19 cellular contexts compared by ENCODE assay signal in the genomic region with DNA sequence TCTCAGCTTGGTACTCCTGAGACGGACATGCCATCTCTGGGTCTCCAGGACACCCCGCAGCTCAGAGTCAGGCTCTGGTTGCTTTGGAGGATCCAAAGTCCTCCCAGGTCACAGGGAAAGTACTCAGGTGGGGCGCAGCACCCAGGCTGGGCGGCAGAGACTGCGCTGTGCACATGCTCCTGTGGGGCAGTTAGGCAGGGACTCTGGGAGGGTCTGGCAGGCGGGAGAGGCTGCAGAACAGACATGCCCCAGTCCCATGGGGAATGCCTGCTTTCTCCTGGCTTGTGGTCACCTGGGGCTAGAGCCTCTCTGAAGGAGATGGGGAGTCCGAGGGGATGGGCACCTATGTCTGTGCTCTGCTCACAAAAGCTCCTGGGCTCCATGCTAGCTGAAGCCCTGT. TPM values are rescaled to one million over a fixed set of nuclear protein-coding genes. Genes with fewer than 3 reads are reported as not detected.
"Had no signal": no experiment of that assay in that cellular context is flagged by ENCODE, and none has a peak within 500 bp of the region (broad histone marks: within the 10 kb centered on the region; RNA-seq: fewer than 3 reads in every experiment).

No MANE protein-coding gene starts in this region.

- H3K27me3 ChIP-seq: foreskin keratinocyte, right lobe of liver had no signal

- DNase-seq: activated CD4-positive, alpha-beta T cell treated with anti-CD3 and anti-CD28 coated beads, Interleukin-2, amount 10 ng/mL, durations not matched to agents 24 days and 14 days; activated CD8-positive, alpha-beta T cell treated with anti-CD3 and anti-CD28 coated beads for 36 hours; activated gamma-delta T cell; central memory CD4-positive, alpha-beta T cell; cortex of kidney; erythroblast; foreskin keratinocyte; immature natural killer cell; right lobe of liver; stimulated activated CD4-positive, alpha-beta T cell treated with anti-CD3 and anti-CD28 coated beads, Interleukin-15, amount 100 ng/mL, for 24 hours; stimulated activated naive CD4-positive, alpha-beta T cell had no signal

- H3K36me3 Mint-ChIP-seq: activated naive CD4-positive, alpha-beta T cell treated with anti-CD3 and anti-CD28 coated beads, Interleukin-2, amount 50 U/mL, for 24 hours; immature natural killer cell; memory B cell had no signal

- H3K4me1 ChIP-seq: right lobe of liver had no signal

- H3K9me3 ChIP-seq: right lobe of liver had no signal

- H3K4me3 Mint-ChIP-seq: activated CD4-positive, alpha-beta T cell treated with anti-CD3 and anti-CD28 coated beads, Interleukin-2, amount 10 ng/mL, durations not matched to agents 24 days and 14 days; activated CD8-positive, alpha-beta T cell treated with anti-CD3 and anti-CD28 coated beads for 36 hours; activated T-helper 1 cell treated with anti-CD3 and anti-CD28 coated beads, Interleukin-12 subunit alpha, Interleukin-12 subunit beta, Interleukin-2, Interleukin-4 antibody, amounts not matched to agents 30 ng/mL and 10 ng/mL and 1 ng/mL, durations not matched to agents 14 hours and 24 hours and 36 hours; immature natural killer cell; memory B cell; nephron had no signal

- H3K27ac ChIP-seq: foreskin keratinocyte, parathyroid adenoma, right lobe of liver, SK-N-MC, VCaP had no signal

- H3K27ac Mint-ChIP-seq: activated CD4-positive, alpha-beta T cell treated with anti-CD3 and anti-CD28 coated beads, Interleukin-2, amount 10 ng/mL, durations not matched to agents 24 days and 14 days; activated CD8-positive, alpha-beta T cell treated with anti-CD3 and anti-CD28 coated beads for 36 hours; activated naive CD4-positive, alpha-beta T cell treated with anti-CD3 and anti-CD28 coated beads, Interleukin-2, amount 50 U/mL, for 24 hours; activated T-helper 1 cell treated with anti-CD3 and anti-CD28 coated beads, Interleukin-12 subunit alpha, Interleukin-12 subunit beta, Interleukin-2, Interleukin-4 antibody, amounts not matched to agents 30 ng/mL and 10 ng/mL and 1 ng/mL, durations not matched to agents 14 hours and 24 hours and 36 hours; memory B cell; nephron had no signal

- H3K9me3 Mint-ChIP-seq: activated CD4-positive, alpha-beta T cell treated with anti-CD3 and anti-CD28 coated beads, Interleukin-2, amount 10 ng/mL, durations not matched to agents 24 days and 14 days; activated CD8-positive, alpha-beta T cell treated with anti-CD3 and anti-CD28 coated beads for 36 hours; activated naive CD4-positive, alpha-beta T cell treated with anti-CD3 and anti-CD28 coated beads, Interleukin-2, amount 50 U/mL, for 24 hours; activated T-helper 1 cell treated with anti-CD3 and anti-CD28 coated beads, Interleukin-12 subunit alpha, Interleukin-12 subunit beta, Interleukin-2, Interleukin-4 antibody, amounts not matched to agents 30 ng/mL and 10 ng/mL and 1 ng/mL, durations not matched to agents 14 hours and 24 hours and 36 hours; immature natural killer cell; memory B cell; nephron had no signal

- H3K4me3 ChIP-seq: right lobe of liver, SK-N-MC, smooth muscle cell had no signal

- H3K27me3 Mint-ChIP-seq: activated CD8-positive, alpha-beta T cell treated with anti-CD3 and anti-CD28 coated beads for 36 hours; activated naive CD4-positive, alpha-beta T cell treated with anti-CD3 and anti-CD28 coated beads, Interleukin-2, amount 50 U/mL, for 24 hours had no signal

RNA-seq across cellular contexts. Expression of a gene that starts 45.3 kb away (rescaled TPM):
- polyA plus RNA-seq: immature natural killer cell had no signal
